ENCODE assay signal across 7 cellular contexts in genomic region chr11:128522063-128522942, GRCh38.
DNase-seq lines count a peak whose midpoint lies in the region; ATAC-seq and TF ChIP-seq lines count a peak whose summit lies in the region.

No MANE protein-coding gene starts in this region.

- TF ChIP-seq CTCF in brain (conservative IDR thresholded peaks at IDR 0.05) (no peak), gastrocnemius medialis (IDR thresholded peaks at IDR 0.05 in 4 of 5, conservative IDR thresholded peaks at IDR 0.05 in 1 of 5) (peak in 1 of 5 experiments; percentile 23)

- H3K27ac ChIP-seq in gastrocnemius medialis = peak overlapping the region; percentile 88 to 92 (median 88)

- peak overlapping the region; percentile 84 to 96 (median 86) for H3K4me3 Mint-ChIP-seq in brain

- H3K27me3 Mint-ChIP-seq in brain = peaks cover 97% of the 10 kb centered on the region

- in situ Hi-C loops in gastrocnemius medialis (cut with MboI; ENCODE audit: low sequenced_read_pairs in 4 of 4) = no loop called here

- H3K9me3 Mint-ChIP-seq in brain = peaks cover 0 to 3% (median 0%) of the 10 kb centered on the region in 5 experiments

- TF ChIP-seq POLR2A in gastrocnemius medialis (IDR thresholded peaks at IDR 0.05) = peak; percentile 89 to 92

- H3K36me3 ChIP-seq in gastrocnemius medialis = no peaks in the 10 kb centered on the region

- H3K27me3 ChIP-seq in gastrocnemius medialis = no peaks in the 10 kb centered on the region

- H3K4me1 ChIP-seq in gastrocnemius medialis = peaks cover 26 to 33% of the 10 kb centered on the region in 2 donors

- DNase-seq in NCI-H2029 (lab: John Stamatoyannopoulos, UW) (peak; percentile 92), UCSD-AML1 (lab: John Stamatoyannopoulos, UW; ENCODE audit: unreplicated experiment) (peak; percentile 94), gastrocnemius medialis (peak; percentile 80 to 86)

- H3K27ac Mint-ChIP-seq in brain = peak overlapping the region in 2 of 5 experiments; percentile 62 to 82

- H3K4me3 ChIP-seq in iPS-11a (ENCODE audit: low read depth, low read length) (peak overlapping the region; percentile 77), gastrocnemius medialis (peak overlapping the region; percentile 84 to 95 (median 88))

- H3K4me1 Mint-ChIP-seq in brain = peaks cover 26% of the 10 kb centered on the region

- intact Hi-C loops in gastrocnemius medialis (cut with DNase I; ENCODE audit: low total_unique reads) = loop anchor here (1.0 to 5.0 kb wide), 4 partner anchors 15 to 125 kb away; no protein-coding TSS in a partner anchor

- ATAC-seq in GM18511 (IDR thresholded peaks at IDR 0.05; ENCODE audit: unreplicated experiment) = peak; percentile 78
- peak; percentile 65 for ATAC-seq in HG02938 (IDR thresholded peaks at IDR 0.05; ENCODE audit: unreplicated experiment)
- peak; percentile 85 to 91 for ATAC-seq in gastrocnemius medialis

- no peaks in the 10 kb centered on the region for H3K9me3 ChIP-seq in gastrocnemius medialis

- H3K36me3 Mint-ChIP-seq in brain = no peaks in the 10 kb centered on the region

Comparison
In these comparisons a context has a peak if more than half of its experiments do, and no peak if none do; other contexts are left out.
1. Peak in every context shown above with its lines: DNase-seq, ATAC-seq, H3K4me3 ChIP-seq and H3K27ac ChIP-seq.